ENCODE assay signal across 18 cellular contexts in genomic region chrX:20438871-20439526, GRCh38.
"Had no signal": no experiment of that assay in that cellular context is flagged by ENCODE, and none has a peak within 500 bp of the region (broad histone marks: within the 10 kb centered on the region; RNA-seq: fewer than 3 reads in every experiment).

No MANE protein-coding gene starts in this region.

- H3K9me3 ChIP-seq: left ventricle myocardium inferior, right atrium auricular region, thyroid gland had no signal

- H3K4me3 ChIP-seq: coronary artery, left ventricle myocardium inferior, right atrium auricular region, thyroid gland had no signal

- H3K27ac ChIP-seq: coronary artery, left ventricle myocardium inferior, right atrium auricular region, thyroid gland had no signal

- H3K36me3 ChIP-seq: left ventricle myocardium inferior, right atrium auricular region, thyroid gland had no signal

- H3K4me1 ChIP-seq: left ventricle myocardium inferior, right atrium auricular region, thyroid gland had no signal

- DNase-seq: activated CD4-positive, alpha-beta T cell treated with anti-CD3 and anti-CD28 coated beads for 36 hours; activated CD4-positive, alpha-beta T cell treated with anti-CD3 and anti-CD28 coated beads, Interleukin-2, amount 50 U/mL, for 48 hours; activated gamma-delta T cell treated with Interleukin-2 at 50 U/mL for 16 hours; activated naive CD8-positive, alpha-beta T cell treated with anti-CD3 and anti-CD28 coated beads for 36 hours; amygdala; erythroblast; foreskin melanocyte; glutamatergic neuron; hippocampal formation; left ventricle myocardium inferior; mammary epithelial cell; stimulated activated CD4-positive, alpha-beta T cell treated with anti-CD3 and anti-CD28 coated beads, Interleukin-12 subunit alpha, Interleukin-12 subunit beta, amount 100 ng/mL, for 4 hours; stimulated activated CD4-positive, alpha-beta T cell treated with anti-CD3 and anti-CD28 coated beads, Interleukin-1b, Interleukin-23, amount 100 ng/mL, for 48 hours; stimulated activated CD8-positive, alpha-beta memory T cell treated with anti-CD3 and anti-CD28 coated beads, Interleukin-4, amount 100 ng/mL, for 48 hours; stimulated activated naive CD4-positive, alpha-beta T cell had no signal
